25 cellular contexts compared by ENCODE assay signal in genomic region chr9:86222667-86223066, GRCh38. TPM values are rescaled to one million over a fixed set of nuclear protein-coding genes. Genes with fewer than 3 reads are reported as not detected.
DNase-seq lines count a peak whose midpoint lies in the region; ATAC-seq, FAIRE-seq and TF ChIP-seq lines count a peak whose summit lies in the region.
"Had no signal": no experiment of that assay in that cellular context is flagged by ENCODE, and none has a peak within 500 bp of the region (broad histone marks: within the 10 kb centered on the region; RNA-seq: fewer than 3 reads in every experiment).

No MANE protein-coding gene starts in this region.

- H4K5ac ChIP-seq in H9 (ENCODE audit: insufficient read length, low read depth, low read length) = no peak overlapping the region

- no peak overlapping the region for H2BK20ac ChIP-seq in H9 (ENCODE audit: low read depth, low read length, poor library complexity, severe bottlenecking)

- TF ChIP-seq CTCF in gastrocnemius medialis (IDR thresholded peaks at IDR 0.05 in 4 of 5, conservative IDR thresholded peaks at IDR 0.05 in 1 of 5) = no peak
- no peak for TF ChIP-seq CTCF in H9 (conservative IDR thresholded peaks at IDR 0.05)

- no peak for TF ChIP-seq POLR2A in gastrocnemius medialis (IDR thresholded peaks at IDR 0.05)

- in situ Hi-C loops in gastrocnemius medialis (cut with MboI; ENCODE audit: low sequenced_read_pairs in 4 of 4) = no loop called here

- H2BK15ac ChIP-seq in H9 (ENCODE audit: low read depth, low read length) = no peak overlapping the region

- H3K4me3 ChIP-seq in gastrocnemius medialis = no peak overlapping the region
- H3K4me3 ChIP-seq: BLaER1, GM12878 had no signal

- H4K91ac ChIP-seq in H9 (ENCODE audit: insufficient read length, low read depth, low read length) = no peak overlapping the region

- no peaks in the 10 kb centered on the region for H3K36me3 ChIP-seq in gastrocnemius medialis
- H3K36me3 ChIP-seq: BE2C, BLaER1 had no signal

- no peak overlapping the region for H3K4ac ChIP-seq in H9 (ENCODE audit: low read depth, low read length)

- H2AK5ac ChIP-seq in H9 (ENCODE audit: insufficient read length, low read length) = no peak overlapping the region

- H2AFZ ChIP-seq in H9 (ENCODE audit: low read length) = no peak overlapping the region

- no peaks in the 10 kb centered on the region for H3K79me2 ChIP-seq in H9 (ENCODE audit: insufficient read depth, low read length)

- H3K27ac Mint-ChIP-seq in T-helper 17 cell (peak overlapping the region; percentile 9), H9 (no peak overlapping the region)
- H3K27ac Mint-ChIP-seq: CD4-positive, alpha-beta memory T cell; CD8-positive, alpha-beta memory T cell had no signal

- no peak for ATAC-seq in T-helper 17 cell
- peak; percentile 58 to 72 for ATAC-seq in gastrocnemius medialis
- ATAC-seq: GM12878 had no signal

- H3K9ac ChIP-seq in H9 (ENCODE audit: extremely low read depth, insufficient read length, low read length) = no peak overlapping the region
- H3K9ac ChIP-seq: BLaER1 had no signal

- intact Hi-C loops in gastrocnemius medialis (cut with DNase I; ENCODE audit: low total_unique reads) = no loop called here

- H3K14ac ChIP-seq in H9 (ENCODE audit: insufficient read depth, low read length) = no peak overlapping the region

- H3K23me2 ChIP-seq in H9 (ENCODE audit: insufficient read length, low read depth, low read length, poor library complexity, severe bottlenecking) = no peaks in the 10 kb centered on the region

- H3K27me3 ChIP-seq in gastrocnemius medialis = no peaks in the 10 kb centered on the region
- no peaks in the 10 kb centered on the region for H3K27me3 ChIP-seq in H9 (ENCODE audit: insufficient read depth, low read length)
- H3K27me3 ChIP-seq: BE2C, BLaER1 had no signal

- H2BK5ac ChIP-seq in H9 (ENCODE audit: insufficient read length, low read length) = no peak overlapping the region

- FAIRE-seq in frontal cortex (lab: Jason Lieb, UNC) = no peak
- FAIRE-seq: A204.1, D721Med, GM12878, GM12892, GM18507 had no signal

- H3K36me3 Mint-ChIP-seq in T-helper 17 cell (ENCODE audit: low read depth) (peaks cover 2% of the 10 kb centered on the region), H9 (ENCODE audit: insufficient read depth in 1 of 3, low read depth in 3 of 3) (no peaks in the 10 kb centered on the region)
- H3K36me3 Mint-ChIP-seq: CD14-positive monocyte; CD4-positive, alpha-beta memory T cell; CD4-positive, CD25-positive, alpha-beta regulatory T cell had no signal

- H3K56ac ChIP-seq in H9 (ENCODE audit: insufficient read length, low read depth, low read length) = no peak overlapping the region

- no peak overlapping the region for H3K18ac ChIP-seq in H9 (ENCODE audit: insufficient read length, low read depth, low read length)

- H3K9me3 ChIP-seq in T-helper 17 cell (ENCODE audit: control insufficient read depth, low read length, poor library complexity, severe bottlenecking) (no peaks in the 10 kb centered on the region), gastrocnemius medialis (no peaks in the 10 kb centered on the region), H9 (ENCODE audit: control insufficient read depth, low read depth, low read length) (no peaks in the 10 kb centered on the region)
- H3K9me3 ChIP-seq: BE2C, BLaER1, Caco-2 had no signal

- no peak overlapping the region for H2BK120ac ChIP-seq in H9 (ENCODE audit: low read depth, low read length, poor library complexity, severe bottlenecking)

- no peak overlapping the region for H3T11ph ChIP-seq in H9 (ENCODE audit: low read length)

- H3K23ac ChIP-seq in H9 (ENCODE audit: insufficient read length, low read depth, low read length) = no peak overlapping the region

- no peak overlapping the region for H2BK12ac ChIP-seq in H9 (ENCODE audit: insufficient read length, low read depth, low read length)

- H3K4me3 Mint-ChIP-seq in T-helper 17 cell (no peak overlapping the region), H9 (no peak overlapping the region)
- H3K4me3 Mint-ChIP-seq: CD14-positive monocyte; CD4-positive, alpha-beta memory T cell; CD4-positive, CD25-positive, alpha-beta regulatory T cell; CD8-positive, alpha-beta memory T cell had no signal

- H3K4me1 ChIP-seq in gastrocnemius medialis (peaks cover 3 to 8% of the 10 kb centered on the region in 2 donors), H9 (ENCODE audit: insufficient read depth, low read length) (no peaks in the 10 kb centered on the region)
- H3K4me1 ChIP-seq: BE2C, BLaER1, Caco-2 had no signal

- H4K20me1 ChIP-seq in H9 (ENCODE audit: control insufficient read depth, insufficient read depth, insufficient read length) = no peaks in the 10 kb centered on the region
- H4K20me1 ChIP-seq: BLaER1 had no signal

- H4K8ac ChIP-seq in H9 (replicated peaks; ENCODE audit: insufficient read length, low read depth, low read length) = no peak overlapping the region

- no peaks in the 10 kb centered on the region for H3K79me1 ChIP-seq in H9 (ENCODE audit: insufficient read depth, low read depth, low read length, poor library complexity, severe bottlenecking)

- H3K4me1 Mint-ChIP-seq in T-helper 17 cell = no peaks in the 10 kb centered on the region
- no peaks in the 10 kb centered on the region for H3K4me1 Mint-ChIP-seq in H9
- H3K4me1 Mint-ChIP-seq: CD14-positive monocyte; CD4-positive, alpha-beta memory T cell; CD4-positive, CD25-positive, alpha-beta regulatory T cell; CD8-positive, alpha-beta memory T cell had no signal

- peaks cover 16% of the 10 kb centered on the region for H3K27me3 Mint-ChIP-seq in T-helper 17 cell
- H3K27me3 Mint-ChIP-seq in H9 (ENCODE audit: low read depth) = no peaks in the 10 kb centered on the region

- H3K27ac ChIP-seq in gastrocnemius medialis (peak overlapping the region in 1 of 4 donors; percentile 61), H9 (ENCODE audit: insufficient read length, low read depth, low read length) (no peak overlapping the region)
- H3K27ac ChIP-seq: BLaER1 had no signal

- no CpG with 5 or more reads among the region's 4 CpGs for WGBS in H9 (ENCODE audit: extremely low coverage, insufficient read length, low lambda C conversion rate)

- no peaks in the 10 kb centered on the region for H3K9me3 Mint-ChIP-seq in H9
- H3K9me3 Mint-ChIP-seq: CD4-positive, alpha-beta memory T cell; CD4-positive, CD25-positive, alpha-beta regulatory T cell; CD8-positive, alpha-beta memory T cell had no signal

- no peak overlapping the region for H3K4me2 ChIP-seq in H9 (ENCODE audit: insufficient read depth, insufficient read length, low read length)
- H3K4me2 ChIP-seq: BLaER1 had no signal

- DNase-seq in T-helper 17 cell = no peak
- peak; percentile 23 for DNase-seq in myocyte (ENCODE audit: low read depth)
- no peak for DNase-seq in gastrocnemius medialis
- no peak for DNase-seq in H9
- DNase-seq in frontal cortex (ENCODE audit: low spot score in 2 of 2) = no peak
- DNase-seq: 8988T; ACHN; BE2C; C1 segment of cervical spinal cord; Caco-2; Calu3; CD4-positive, alpha-beta memory T cell; CD4-positive, CD25-positive, alpha-beta regulatory T cell; CD8-positive, alpha-beta memory T cell; DND-41; EL; GDM1 had no signal

RNA-seq across cellular contexts. Expression of gene C9orf153, which starts 36.8 kb away (rescaled TPM):
- total RNA-seq in T-helper 17 cell (under 1 TPM; 0.21 to 0.92 TPM), myocyte (0.45 TPM in 1 of 2 replicates, not detected in the other), gastrocnemius medialis (under 1 TPM in 2 of 4 donors, not detected in 2; 0.17 to 0.87 TPM), H9 (2021) (0.17 TPM in 1 of 2 replicates, not detected in the other), frontal cortex (not detected)
- 0.05 TPM for polyA plus RNA-seq in myocyte (2012)
- total RNA-seq: Caco-2, Calu3, Daoy had no signal
- polyA plus RNA-seq: CD14-positive monocyte; CD4-positive, alpha-beta memory T cell; CD4-positive, CD25-positive, alpha-beta regulatory T cell; CD8-positive, alpha-beta memory T cell had no signal

RNA-seq across cellular contexts. Expression of gene ISCA1, which starts 59.7 kb away (rescaled TPM):
- total RNA-seq in T-helper 17 cell (10 to 100 TPM; 66.9 to 87.2 TPM), myocyte (43.1 and 55.1 TPM in 2 replicates), gastrocnemius medialis (100 to 1,000 TPM in 1 of 4 donors, 10 to 100 TPM in 3; 59.8 to 115 (median 89.9) TPM), H9 (2021) (32.0 and 33.3 TPM in 2 replicates), frontal cortex (92.5 TPM)
- 29.0 TPM for polyA plus RNA-seq in myocyte (2012)
